1 cellular context compared by ENCODE assay signal in the genomic region with DNA sequence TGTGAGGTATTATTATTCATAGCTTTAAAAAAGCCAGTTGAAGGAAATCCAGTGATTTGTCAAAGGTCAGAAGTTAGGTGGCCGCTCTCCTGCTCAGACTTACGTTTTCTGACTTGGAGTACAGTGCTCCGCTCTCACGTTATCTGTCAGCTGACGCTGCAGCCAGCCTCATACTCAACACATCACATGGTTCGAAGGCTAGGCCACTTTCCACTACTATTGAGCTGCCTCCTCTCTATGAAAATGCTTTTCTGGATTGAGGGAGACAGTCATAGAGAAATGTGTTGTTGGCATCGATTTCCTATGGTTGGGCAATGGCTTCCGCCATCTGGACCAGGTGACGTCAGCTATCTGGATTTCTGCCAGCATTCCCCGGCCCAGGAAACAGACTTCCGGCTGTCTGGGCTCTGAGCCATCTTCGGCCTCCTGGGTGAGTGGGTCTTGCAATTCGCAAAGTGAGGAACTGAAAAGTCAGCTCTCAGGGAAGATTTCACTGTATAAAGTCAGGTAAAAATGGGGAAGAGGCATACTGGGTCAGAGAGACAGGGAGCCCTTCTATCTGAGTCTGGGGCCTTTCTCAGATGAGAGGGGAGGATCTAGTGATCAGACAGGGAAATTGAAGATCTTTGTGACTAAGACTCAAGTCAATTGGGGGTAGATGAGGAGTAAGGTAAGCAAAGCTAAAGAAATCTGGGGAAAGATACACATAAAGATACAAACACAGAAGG.
TF ChIP-seq lines count a peak whose summit lies in the region.

No MANE protein-coding gene starts in this region.

TF ChIP-seq in K562, 482 proteins besides CTCF, POLR2A, EP300 and RAD21 (continued from another document and continues in another):
- TF ChIP-seq, protein P1, sequence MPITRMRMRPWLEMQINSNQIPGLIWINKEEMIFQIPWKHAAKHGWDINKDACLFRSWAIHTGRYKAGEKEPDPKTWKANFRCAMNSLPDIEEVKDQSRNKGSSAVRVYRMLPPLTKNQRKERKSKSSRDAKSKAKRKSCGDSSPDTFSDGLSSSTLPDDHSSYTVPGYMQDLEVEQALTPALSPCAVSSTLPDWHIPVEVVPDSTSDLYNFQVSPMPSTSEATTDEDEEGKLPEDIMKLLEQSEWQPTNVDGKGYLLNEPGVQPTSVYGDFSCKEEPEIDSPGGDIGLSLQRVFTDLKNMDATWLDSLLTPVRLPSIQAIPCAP (CRISPR knock-in tag; IDR thresholded peaks at IDR 0.05; ENCODE audit: borderline replicate concordance): no peak
- TF ChIP-seq, protein P2, sequence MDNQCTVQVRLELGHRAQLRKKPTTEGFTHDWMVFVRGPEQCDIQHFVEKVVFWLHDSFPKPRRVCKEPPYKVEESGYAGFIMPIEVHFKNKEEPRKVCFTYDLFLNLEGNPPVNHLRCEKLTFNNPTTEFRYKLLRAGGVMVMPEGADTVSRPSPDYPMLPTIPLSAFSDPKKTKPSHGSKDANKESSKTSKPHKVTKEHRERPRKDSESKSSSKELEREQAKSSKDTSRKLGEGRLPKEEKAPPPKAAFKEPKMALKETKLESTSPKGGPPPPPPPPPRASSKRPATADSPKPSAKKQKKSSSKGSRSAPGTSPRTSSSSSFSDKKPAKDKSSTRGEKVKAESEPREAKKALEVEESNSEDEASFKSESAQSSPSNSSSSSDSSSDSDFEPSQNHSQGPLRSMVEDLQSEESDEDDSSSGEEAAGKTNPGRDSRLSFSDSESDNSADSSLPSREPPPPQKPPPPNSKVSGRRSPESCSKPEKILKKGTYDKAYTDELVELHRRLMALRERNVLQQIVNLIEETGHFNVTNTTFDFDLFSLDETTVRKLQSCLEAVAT (IDR thresholded peaks at IDR 0.05): peak; percentile 79 to 85
- TF ChIP-seq ZNF41 (CRISPR knock-in tag; conservative IDR thresholded peaks at IDR 0.05) (peak; percentile 77; the same call in 1 of the 2 replicates), NFIX (CRISPR knock-in tag; IDR thresholded peaks at IDR 0.05; ENCODE audit: low read depth) (peak; percentile 73), TEAD2 (tag; IDR thresholded peaks at IDR 0.05) (no peak), POLR2AphosphoS5 (IDR thresholded peaks at IDR 0.05; ENCODE audit: control insufficient read depth, insufficient read depth, low read depth, low read length) (peak; percentile 68), ZNF165 (CRISPR knock-in tag; IDR thresholded peaks at IDR 0.05; ENCODE audit: borderline replicate concordance) (peak; percentile 83; the same call in 1 of the 2 replicates), GATAD2B (IDR thresholded peaks at IDR 0.05; ENCODE audit: borderline replicate concordance) (no peak), TRIM24 (IDR thresholded peaks at IDR 0.05) (peak; percentile 91), RFX1 (IDR thresholded peaks at IDR 0.05) (no peak), MCM7 (IDR thresholded peaks at IDR 0.05) (no peak), ZC3H8 (IDR thresholded peaks at IDR 0.05) (no peak), ZNF589 (CRISPR knock-in tag; IDR thresholded peaks at IDR 0.05; ENCODE audit: low read depth) (peak; percentile 98), SMARCC2 (IDR thresholded peaks at IDR 0.05; ENCODE audit: low read depth) (peak; percentile 81), BRF1 (IDR thresholded peaks at IDR 0.05; ENCODE audit: borderline replicate concordance, extremely low read depth, insufficient read length) (no peak), CHCHD3 (CRISPR knock-in tag; IDR thresholded peaks at IDR 0.05) (no peak), SNRNP70 (optimal IDR thresholded peaks at IDR 0.05; ENCODE audit: low read depth, low read length) (no peak), TAF9B (IDR thresholded peaks at IDR 0.05; ENCODE audit: partially characterized antibody) (peak; percentile 93), CREB1 (IDR thresholded peaks at IDR 0.05) (peak; percentile 68), CREB1 (CRISPR knock-in tag; IDR thresholded peaks at IDR 0.05) (peak; percentile 85), CTBP1 (IDR thresholded peaks at IDR 0.05; ENCODE audit: borderline replicate concordance) (peak; percentile 89), HOXB6 (CRISPR knock-in tag; IDR thresholded peaks at IDR 0.05; ENCODE audit: borderline replicate concordance) (no peak), NRF1 (conservative IDR thresholded peaks at IDR 0.05 in 1 of 2, IDR thresholded peaks at IDR 0.05 in 1 of 2) (peak; percentile 5 to 41; a peak in 1 of 4 replicates), MTA2 (IDR thresholded peaks at IDR 0.05; ENCODE audit: low read depth) (no peak; the same call in 1 of the 2 replicates), MBD2 (IDR thresholded peaks at IDR 0.05; ENCODE audit: borderline replicate concordance, low read depth) (peak; percentile 53; the same call in 1 of the 2 replicates), HSF4 (CRISPR knock-in tag; IDR thresholded peaks at IDR 0.05; ENCODE audit: borderline replicate concordance) (no peak), NCOR1 (IDR thresholded peaks at IDR 0.05) (peak; percentile 71; the same call in 1 of the 2 replicates), ZFPM2 (CRISPR knock-in tag; IDR thresholded peaks at IDR 0.05) (no peak), FOXP1 (CRISPR knock-in tag; IDR thresholded peaks at IDR 0.05) (no peak; the same call in 1 of the 2 replicates), MAFF (IDR thresholded peaks at IDR 0.05; ENCODE audit: low read length) (no peak), ZNF57 (CRISPR knock-in tag; IDR thresholded peaks at IDR 0.05) (no peak), ZNF174 (CRISPR knock-in tag; IDR thresholded peaks at IDR 0.05) (no peak), HCFC1 (IDR thresholded peaks at IDR 0.05; ENCODE audit: low read depth, low read length) (peak; percentile 30; the same call in 1 of the 2 replicates), ZNF507 (tag; conservative IDR thresholded peaks at IDR 0.05) (no peak), ZNF134 (CRISPR knock-in tag; conservative IDR thresholded peaks at IDR 0.05) (peak; percentile 67), SIRT6 (IDR thresholded peaks at IDR 0.05; ENCODE audit: low read depth, low read length) (no peak), ZKSCAN1 (IDR thresholded peaks at IDR 0.05; ENCODE audit: low read depth, low read length) (peak; percentile 10; the same call in 1 of the 2 replicates), ZNF766 (CRISPR knock-in tag; conservative IDR thresholded peaks at IDR 0.05) (peak; percentile 97), RBM22 (IDR thresholded peaks at IDR 0.05; ENCODE audit: low read depth, low read length, poor library complexity, severe bottlenecking) (no peak), JUNB (CRISPR knock-in tag; conservative IDR thresholded peaks at IDR 0.05) (0 out of 2 replicates have a peak, but pooled peaks have one; percentile 29), CBX8 (IDR thresholded peaks at IDR 0.05; ENCODE audit: borderline replicate concordance, extremely low read depth, low read depth, low read length, poor library complexity, severe bottlenecking) (no peak), TBL1XR1 (IDR thresholded peaks at IDR 0.05; ENCODE audit: low read length in 2 of 2) (no peak; a peak in 1 of 4 replicates), BDP1 (IDR thresholded peaks at IDR 0.05; ENCODE audit: insufficient read depth, insufficient read length) (no peak)
- TF ChIP-seq, protein P3, sequence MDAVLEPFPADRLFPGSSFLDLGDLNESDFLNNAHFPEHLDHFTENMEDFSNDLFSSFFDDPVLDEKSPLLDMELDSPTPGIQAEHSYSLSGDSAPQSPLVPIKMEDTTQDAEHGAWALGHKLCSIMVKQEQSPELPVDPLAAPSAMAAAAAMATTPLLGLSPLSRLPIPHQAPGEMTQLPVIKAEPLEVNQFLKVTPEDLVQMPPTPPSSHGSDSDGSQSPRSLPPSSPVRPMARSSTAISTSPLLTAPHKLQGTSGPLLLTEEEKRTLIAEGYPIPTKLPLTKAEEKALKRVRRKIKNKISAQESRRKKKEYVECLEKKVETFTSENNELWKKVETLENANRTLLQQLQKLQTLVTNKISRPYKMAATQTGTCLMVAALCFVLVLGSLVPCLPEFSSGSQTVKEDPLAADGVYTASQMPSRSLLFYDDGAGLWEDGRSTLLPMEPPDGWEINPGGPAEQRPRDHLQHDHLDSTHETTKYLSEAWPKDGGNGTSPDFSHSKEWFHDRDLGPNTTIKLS (IDR thresholded peaks at IDR 0.05; ENCODE audit: borderline replicate concordance, low read depth): peak; percentile 84
- TF ChIP-seq, protein P4, sequence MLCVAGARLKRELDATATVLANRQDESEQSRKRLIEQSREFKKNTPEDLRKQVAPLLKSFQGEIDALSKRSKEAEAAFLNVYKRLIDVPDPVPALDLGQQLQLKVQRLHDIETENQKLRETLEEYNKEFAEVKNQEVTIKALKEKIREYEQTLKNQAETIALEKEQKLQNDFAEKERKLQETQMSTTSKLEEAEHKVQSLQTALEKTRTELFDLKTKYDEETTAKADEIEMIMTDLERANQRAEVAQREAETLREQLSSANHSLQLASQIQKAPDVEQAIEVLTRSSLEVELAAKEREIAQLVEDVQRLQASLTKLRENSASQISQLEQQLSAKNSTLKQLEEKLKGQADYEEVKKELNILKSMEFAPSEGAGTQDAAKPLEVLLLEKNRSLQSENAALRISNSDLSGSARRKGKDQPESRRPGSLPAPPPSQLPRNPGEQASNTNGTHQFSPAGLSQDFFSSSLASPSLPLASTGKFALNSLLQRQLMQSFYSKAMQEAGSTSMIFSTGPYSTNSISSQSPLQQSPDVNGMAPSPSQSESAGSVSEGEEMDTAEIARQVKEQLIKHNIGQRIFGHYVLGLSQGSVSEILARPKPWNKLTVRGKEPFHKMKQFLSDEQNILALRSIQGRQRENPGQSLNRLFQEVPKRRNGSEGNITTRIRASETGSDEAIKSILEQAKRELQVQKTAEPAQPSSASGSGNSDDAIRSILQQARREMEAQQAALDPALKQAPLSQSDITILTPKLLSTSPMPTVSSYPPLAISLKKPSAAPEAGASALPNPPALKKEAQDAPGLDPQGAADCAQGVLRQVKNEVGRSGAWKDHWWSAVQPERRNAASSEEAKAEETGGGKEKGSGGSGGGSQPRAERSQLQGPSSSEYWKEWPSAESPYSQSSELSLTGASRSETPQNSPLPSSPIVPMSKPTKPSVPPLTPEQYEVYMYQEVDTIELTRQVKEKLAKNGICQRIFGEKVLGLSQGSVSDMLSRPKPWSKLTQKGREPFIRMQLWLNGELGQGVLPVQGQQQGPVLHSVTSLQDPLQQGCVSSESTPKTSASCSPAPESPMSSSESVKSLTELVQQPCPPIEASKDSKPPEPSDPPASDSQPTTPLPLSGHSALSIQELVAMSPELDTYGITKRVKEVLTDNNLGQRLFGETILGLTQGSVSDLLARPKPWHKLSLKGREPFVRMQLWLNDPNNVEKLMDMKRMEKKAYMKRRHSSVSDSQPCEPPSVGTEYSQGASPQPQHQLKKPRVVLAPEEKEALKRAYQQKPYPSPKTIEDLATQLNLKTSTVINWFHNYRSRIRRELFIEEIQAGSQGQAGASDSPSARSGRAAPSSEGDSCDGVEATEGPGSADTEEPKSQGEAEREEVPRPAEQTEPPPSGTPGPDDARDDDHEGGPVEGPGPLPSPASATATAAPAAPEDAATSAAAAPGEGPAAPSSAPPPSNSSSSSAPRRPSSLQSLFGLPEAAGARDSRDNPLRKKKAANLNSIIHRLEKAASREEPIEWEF (CRISPR knock-in tag; IDR thresholded peaks at IDR 0.05): peak; percentile 85; the same call in 1 of the 2 replicates
- TF ChIP-seq, protein P5, sequence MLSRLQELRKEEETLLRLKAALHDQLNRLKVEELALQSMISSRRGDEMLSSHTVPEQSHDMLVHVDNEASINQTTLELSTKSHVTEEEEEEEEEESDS (CRISPR knock-in tag; IDR thresholded peaks at IDR 0.05): no peak
- TF ChIP-seq, protein P6, sequence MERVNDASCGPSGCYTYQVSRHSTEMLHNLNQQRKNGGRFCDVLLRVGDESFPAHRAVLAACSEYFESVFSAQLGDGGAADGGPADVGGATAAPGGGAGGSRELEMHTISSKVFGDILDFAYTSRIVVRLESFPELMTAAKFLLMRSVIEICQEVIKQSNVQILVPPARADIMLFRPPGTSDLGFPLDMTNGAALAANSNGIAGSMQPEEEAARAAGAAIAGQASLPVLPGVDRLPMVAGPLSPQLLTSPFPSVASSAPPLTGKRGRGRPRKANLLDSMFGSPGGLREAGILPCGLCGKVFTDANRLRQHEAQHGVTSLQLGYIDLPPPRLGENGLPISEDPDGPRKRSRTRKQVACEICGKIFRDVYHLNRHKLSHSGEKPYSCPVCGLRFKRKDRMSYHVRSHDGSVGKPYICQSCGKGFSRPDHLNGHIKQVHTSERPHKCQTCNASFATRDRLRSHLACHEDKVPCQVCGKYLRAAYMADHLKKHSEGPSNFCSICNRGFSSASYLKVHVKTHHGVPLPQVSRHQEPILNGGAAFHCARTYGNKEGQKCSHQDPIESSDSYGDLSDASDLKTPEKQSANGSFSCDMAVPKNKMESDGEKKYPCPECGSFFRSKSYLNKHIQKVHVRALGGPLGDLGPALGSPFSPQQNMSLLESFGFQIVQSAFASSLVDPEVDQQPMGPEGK (CRISPR knock-in tag; IDR thresholded peaks at IDR 0.05; ENCODE audit: borderline replicate concordance): peak; percentile 37; the same call in 1 of the 2 replicates
- TF ChIP-seq, protein P7, sequence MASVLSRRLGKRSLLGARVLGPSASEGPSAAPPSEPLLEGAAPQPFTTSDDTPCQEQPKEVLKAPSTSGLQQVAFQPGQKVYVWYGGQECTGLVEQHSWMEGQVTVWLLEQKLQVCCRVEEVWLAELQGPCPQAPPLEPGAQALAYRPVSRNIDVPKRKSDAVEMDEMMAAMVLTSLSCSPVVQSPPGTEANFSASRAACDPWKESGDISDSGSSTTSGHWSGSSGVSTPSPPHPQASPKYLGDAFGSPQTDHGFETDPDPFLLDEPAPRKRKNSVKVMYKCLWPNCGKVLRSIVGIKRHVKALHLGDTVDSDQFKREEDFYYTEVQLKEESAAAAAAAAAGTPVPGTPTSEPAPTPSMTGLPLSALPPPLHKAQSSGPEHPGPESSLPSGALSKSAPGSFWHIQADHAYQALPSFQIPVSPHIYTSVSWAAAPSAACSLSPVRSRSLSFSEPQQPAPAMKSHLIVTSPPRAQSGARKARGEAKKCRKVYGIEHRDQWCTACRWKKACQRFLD (CRISPR knock-in tag; IDR thresholded peaks at IDR 0.05): peak; percentile 92
- TF ChIP-seq, protein P8, sequence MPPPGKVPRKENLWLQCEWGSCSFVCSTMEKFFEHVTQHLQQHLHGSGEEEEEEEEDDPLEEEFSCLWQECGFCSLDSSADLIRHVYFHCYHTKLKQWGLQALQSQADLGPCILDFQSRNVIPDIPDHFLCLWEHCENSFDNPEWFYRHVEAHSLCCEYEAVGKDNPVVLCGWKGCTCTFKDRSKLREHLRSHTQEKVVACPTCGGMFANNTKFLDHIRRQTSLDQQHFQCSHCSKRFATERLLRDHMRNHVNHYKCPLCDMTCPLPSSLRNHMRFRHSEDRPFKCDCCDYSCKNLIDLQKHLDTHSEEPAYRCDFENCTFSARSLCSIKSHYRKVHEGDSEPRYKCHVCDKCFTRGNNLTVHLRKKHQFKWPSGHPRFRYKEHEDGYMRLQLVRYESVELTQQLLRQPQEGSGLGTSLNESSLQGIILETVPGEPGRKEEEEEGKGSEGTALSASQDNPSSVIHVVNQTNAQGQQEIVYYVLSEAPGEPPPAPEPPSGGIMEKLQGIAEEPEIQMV (tag; conservative IDR thresholded peaks at IDR 0.05; ENCODE audit: low read depth): peak; percentile 77
- TF ChIP-seq, protein P9, sequence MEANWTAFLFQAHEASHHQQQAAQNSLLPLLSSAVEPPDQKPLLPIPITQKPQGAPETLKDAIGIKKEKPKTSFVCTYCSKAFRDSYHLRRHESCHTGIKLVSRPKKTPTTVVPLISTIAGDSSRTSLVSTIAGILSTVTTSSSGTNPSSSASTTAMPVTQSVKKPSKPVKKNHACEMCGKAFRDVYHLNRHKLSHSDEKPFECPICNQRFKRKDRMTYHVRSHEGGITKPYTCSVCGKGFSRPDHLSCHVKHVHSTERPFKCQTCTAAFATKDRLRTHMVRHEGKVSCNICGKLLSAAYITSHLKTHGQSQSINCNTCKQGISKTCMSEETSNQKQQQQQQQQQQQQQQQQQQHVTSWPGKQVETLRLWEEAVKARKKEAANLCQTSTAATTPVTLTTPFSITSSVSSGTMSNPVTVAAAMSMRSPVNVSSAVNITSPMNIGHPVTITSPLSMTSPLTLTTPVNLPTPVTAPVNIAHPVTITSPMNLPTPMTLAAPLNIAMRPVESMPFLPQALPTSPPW (CRISPR knock-in tag; IDR thresholded peaks at IDR 0.05): peak; percentile 65
